ENCODE assay signal across 24 cellular contexts in the genomic region with DNA sequence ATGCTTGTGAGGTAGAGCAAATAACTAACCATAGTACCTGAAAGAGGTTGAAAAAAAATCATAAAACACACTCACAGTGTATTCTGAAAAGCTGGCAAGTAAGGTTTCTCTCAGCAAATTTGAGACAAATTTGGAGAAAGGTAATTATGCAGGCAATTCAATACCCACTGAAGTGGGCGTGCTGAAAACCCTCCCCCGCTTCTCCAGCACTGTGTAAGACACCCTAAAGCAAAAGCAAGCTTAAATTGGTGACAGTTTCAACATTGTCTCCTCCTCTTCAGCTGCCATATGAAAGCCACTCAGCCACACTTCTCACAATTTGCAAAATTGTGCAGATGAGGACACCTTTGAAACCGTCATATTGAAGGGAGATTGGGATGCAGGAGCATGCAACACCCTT.
"Had no signal": no experiment of that assay in that cellular context is flagged by ENCODE, and none has a peak within 500 bp of the region (broad histone marks: within the 10 kb centered on the region; RNA-seq: fewer than 3 reads in every experiment).

No MANE protein-coding gene starts in this region.

- DNase-seq: cortex of kidney; effector memory CD8-positive, alpha-beta T cell; erythroblast; esophagus squamous epithelium; mesenchymal stem cell; mucosa of descending colon; naive B cell; stimulated activated CD4-positive, alpha-beta T cell treated with anti-CD3 and anti-CD28 coated beads, Interleukin-12 subunit alpha, Interleukin-12 subunit beta, amount 100 ng/mL, for 4 hours; stimulated activated CD4-positive, alpha-beta T cell treated with anti-CD3 and anti-CD28 coated beads, Interleukin-2, amount 100 ng/mL, for 24 hours; stimulated activated CD4-positive, alpha-beta T cell treated with anti-CD3 and anti-CD28 coated beads, Interleukin-4, amount 100 ng/mL, for 4 hours; upper lobe of left lung had no signal

- H3K79me2 ChIP-seq: parathyroid adenoma had no signal

- H3K4me3 Mint-ChIP-seq: effector memory CD8-positive, alpha-beta T cell; mesothelial cell of epicardium; naive B cell; natural killer cell treated with Interleukin-12 subunit alpha and Interleukin-12 subunit beta and Interleukin-15 and Interleukin-18, amount 100 ng/mL, for 72 hours; neural crest cell; stimulated activated memory B cell treated with anti-CD40 and anti-IgM and Interleukin-4, amounts not matched to agents 10 μg/mL and 1 μg/mL and 100 μg/mL, for 72 hours; stimulated activated naive CD8-positive, alpha-beta T cell treated with anti-CD3 and anti-CD28 coated beads, Interleukin-15, Interleukin-2, amounts not matched to agents 100 ng/mL and 50 ng/mL, for 24 hours had no signal

- H3K9ac ChIP-seq: parathyroid adenoma had no signal

- H3K27ac Mint-ChIP-seq: effector memory CD8-positive, alpha-beta T cell; mesothelial cell of epicardium; naive B cell; natural killer cell treated with Interleukin-12 subunit alpha and Interleukin-12 subunit beta and Interleukin-15 and Interleukin-18, amount 100 ng/mL, for 72 hours; progenitor cell of endocrine pancreas; stimulated activated memory B cell treated with anti-CD40 and anti-IgM and Interleukin-4, amounts not matched to agents 10 μg/mL and 1 μg/mL and 100 μg/mL, for 72 hours; stimulated activated naive CD8-positive, alpha-beta T cell treated with anti-CD3 and anti-CD28 coated beads, Interleukin-15, Interleukin-2, amounts not matched to agents 100 ng/mL and 50 ng/mL, for 24 hours had no signal

- H3K36me3 ChIP-seq: esophagus squamous epithelium, right atrium auricular region, thoracic aorta, tibial nerve, upper lobe of left lung had no signal

- H3K27me3 Mint-ChIP-seq: effector memory CD8-positive, alpha-beta T cell; naive B cell; natural killer cell treated with Interleukin-12 subunit alpha and Interleukin-12 subunit beta and Interleukin-15 and Interleukin-18, amount 100 ng/mL, for 72 hours; progenitor cell of endocrine pancreas; stimulated activated memory B cell treated with anti-CD40 and anti-IgM and Interleukin-4, amounts not matched to agents 10 μg/mL and 1 μg/mL and 100 μg/mL, for 72 hours; stimulated activated naive CD8-positive, alpha-beta T cell treated with anti-CD3 and anti-CD28 coated beads, Interleukin-15, Interleukin-2, amounts not matched to agents 100 ng/mL and 50 ng/mL, for 24 hours had no signal

- H3K4me3 ChIP-seq: esophagus squamous epithelium, mucosa of descending colon, right atrium auricular region, smooth muscle cell, thoracic aorta, tibial nerve, upper lobe of left lung had no signal

- H3K36me3 Mint-ChIP-seq: mesothelial cell of epicardium; naive B cell; stimulated activated memory B cell treated with anti-CD40 and anti-IgM and Interleukin-4, amounts not matched to agents 10 μg/mL and 1 μg/mL and 100 μg/mL, for 72 hours had no signal

- H3K9me3 ChIP-seq: esophagus squamous epithelium, mucosa of descending colon, right atrium auricular region, thoracic aorta, tibial nerve, upper lobe of left lung had no signal

- H3K4me1 Mint-ChIP-seq: mesothelial cell of epicardium; naive B cell; stimulated activated memory B cell treated with anti-CD40 and anti-IgM and Interleukin-4, amounts not matched to agents 10 μg/mL and 1 μg/mL and 100 μg/mL, for 72 hours had no signal

- H3K27me3 ChIP-seq: esophagus squamous epithelium, right atrium auricular region, tibial nerve, upper lobe of left lung had no signal

- H3K27ac ChIP-seq: esophagus squamous epithelium, parathyroid adenoma, right atrium auricular region, thoracic aorta, tibial nerve, upper lobe of left lung had no signal

- H3K4me2 ChIP-seq: smooth muscle cell had no signal

- ATAC-seq: effector memory CD8-positive, alpha-beta T cell; left lobe of liver; mucosa of descending colon; natural killer cell treated with Interleukin-12 subunit alpha and Interleukin-12 subunit beta and Interleukin-15 and Interleukin-18, amount 100 ng/mL, for 72 hours; sciatic nerve; stimulated activated memory B cell treated with anti-CD40 and anti-IgM and Interleukin-4, amounts not matched to agents 10 μg/mL and 1 μg/mL and 100 μg/mL, for 72 hours had no signal

- H3K9me3 Mint-ChIP-seq: mesothelial cell of epicardium; natural killer cell treated with Interleukin-12 subunit alpha and Interleukin-12 subunit beta and Interleukin-15 and Interleukin-18, amount 100 ng/mL, for 72 hours; neural crest cell; stimulated activated naive CD8-positive, alpha-beta T cell treated with anti-CD3 and anti-CD28 coated beads, Interleukin-15, Interleukin-2, amounts not matched to agents 100 ng/mL and 50 ng/mL, for 24 hours had no signal

- H2AFZ ChIP-seq: parathyroid adenoma had no signal

- H3K4me1 ChIP-seq: esophagus squamous epithelium, parathyroid adenoma, tibial nerve, upper lobe of left lung had no signal
